Comparison of ENCODE assay signal across 19 cellular contexts in genomic region chr7:77846317-77847092, GRCh38.
"Had no signal": no experiment of that assay in that cellular context is flagged by ENCODE, and none has a peak within 500 bp of the region (broad histone marks: within the 10 kb centered on the region; RNA-seq: fewer than 3 reads in every experiment).

No MANE protein-coding gene starts in this region.

- H3K4me3 ChIP-seq: cardiac muscle cell, PC-9 had no signal

- H3K27me3 ChIP-seq: brain microvascular endothelial cell, cardiac muscle cell had no signal

- H3K36me3 ChIP-seq: brain microvascular endothelial cell, cardiac muscle cell, WERI-Rb-1 had no signal

- H2AFZ ChIP-seq: PC-9 had no signal

- H3K4me3 Mint-ChIP-seq: activated CD8-positive, alpha-beta T cell treated with anti-CD3 and anti-CD28 coated beads, Interleukin-2, amount 10 ng/mL, durations not matched to agents 7 days and 5 days; activated naive CD4-positive, alpha-beta T cell treated with anti-CD3 and anti-CD28 coated beads for 36 hours; activated naive CD8-positive, alpha-beta T cell; activated T-cell treated with anti-CD3 and anti-CD28 coated beads, Interleukin-2, amount 50 U/mL, for 24 hours had no signal

- H3K4me2 ChIP-seq: PC-9 had no signal

- H3K27ac ChIP-seq: brain microvascular endothelial cell, cardiac muscle cell, PC-9, WERI-Rb-1 had no signal

- DNase-seq: activated CD4-positive, alpha-beta T cell treated with anti-CD3 and anti-CD28 coated beads for 4 hours; activated CD4-positive, alpha-beta T cell treated with anti-CD3 and anti-CD28 coated beads, Interleukin-2, amount 50 U/mL, for 4 hours; activated CD8-positive, alpha-beta T cell treated with anti-CD3 and anti-CD28 coated beads, Interleukin-2, amount 10 ng/mL, durations not matched to agents 7 days and 5 days; activated gamma-delta T cell; activated naive CD4-positive, alpha-beta T cell treated with anti-CD3 and anti-CD28 coated beads for 36 hours; activated T-cell treated with anti-CD3 and anti-CD28 coated beads, Interleukin-2, amount 50 U/mL, for 24 hours; brain microvascular endothelial cell; KG1; NCI-H1048; NCI-H146; NCI-H187 treated with DMSO at 0.1 percent for 48 hours; NCI-H2081 treated with DMSO at 0.1 percent for 48 hours; NCI-H446; PC-9; SIG-M5; T-helper 1 cell; WERI-Rb-1 had no signal

- ATAC-seq: activated CD8-positive, alpha-beta T cell treated with anti-CD3 and anti-CD28 coated beads, Interleukin-2, amount 10 ng/mL, durations not matched to agents 7 days and 5 days had no signal

- H3K27ac Mint-ChIP-seq: activated CD8-positive, alpha-beta T cell treated with anti-CD3 and anti-CD28 coated beads, Interleukin-2, amount 10 ng/mL, durations not matched to agents 7 days and 5 days; activated naive CD4-positive, alpha-beta T cell treated with anti-CD3 and anti-CD28 coated beads for 36 hours; activated naive CD8-positive, alpha-beta T cell; activated T-cell treated with anti-CD3 and anti-CD28 coated beads, Interleukin-2, amount 50 U/mL, for 24 hours had no signal

- H3K27me3 Mint-ChIP-seq: activated naive CD8-positive, alpha-beta T cell; activated T-cell treated with anti-CD3 and anti-CD28 coated beads, Interleukin-2, amount 50 U/mL, for 24 hours had no signal

- H3K9me3 Mint-ChIP-seq: activated naive CD4-positive, alpha-beta T cell treated with anti-CD3 and anti-CD28 coated beads for 36 hours; activated T-cell treated with anti-CD3 and anti-CD28 coated beads, Interleukin-2, amount 50 U/mL, for 24 hours had no signal
